11 cellular contexts compared by ENCODE assay signal in the genomic region with DNA sequence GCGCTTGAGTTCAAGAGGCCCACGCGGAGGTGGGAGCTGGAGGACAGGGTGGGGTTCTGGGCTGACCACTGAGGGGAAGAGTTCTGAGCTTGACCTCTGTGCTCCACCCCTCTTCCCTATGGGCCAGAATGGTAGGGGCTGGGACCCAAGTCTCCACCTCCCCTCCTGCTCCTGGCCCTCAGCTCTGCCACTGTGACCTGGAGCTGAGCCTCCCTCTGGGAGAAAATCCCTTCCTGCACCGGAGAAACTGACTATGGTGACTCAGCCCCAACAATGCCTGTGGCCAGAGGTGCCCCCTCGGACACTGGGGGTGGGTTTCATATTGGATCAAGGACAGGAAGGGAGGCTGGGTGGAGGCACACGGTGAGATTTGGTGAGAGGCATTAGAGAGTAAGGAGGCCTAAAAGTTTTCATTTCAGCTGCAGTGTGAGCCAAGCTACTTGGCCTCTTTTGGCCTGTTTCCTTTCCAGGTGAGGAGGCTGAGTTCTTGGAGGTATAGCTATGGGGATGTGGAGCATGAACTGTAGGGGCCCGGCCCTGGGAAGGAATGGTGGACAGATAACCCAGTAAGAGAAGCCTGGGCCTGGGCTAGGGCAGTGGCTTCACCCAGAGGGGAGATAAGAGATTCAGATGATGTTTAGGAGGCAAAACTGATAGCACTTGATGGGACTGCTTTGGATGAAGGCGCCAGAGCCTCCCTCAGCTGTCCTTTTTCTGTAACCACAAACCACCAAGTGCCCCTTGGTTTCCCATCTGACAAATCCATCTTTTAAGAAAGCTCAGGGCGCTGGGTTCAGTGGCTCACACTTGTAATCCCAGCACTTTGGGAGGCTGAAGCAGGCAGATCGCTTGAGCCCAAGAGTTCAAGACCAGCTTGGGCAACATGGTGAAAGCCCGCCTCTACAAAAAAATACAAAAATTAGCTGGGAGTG. TPM values are rescaled to one million over a fixed set of nuclear protein-coding genes. Genes with fewer than 3 reads are reported as not detected.
DNase-seq lines count a peak whose midpoint lies in the region; ATAC-seq and TF ChIP-seq lines count a peak whose summit lies in the region.
"Had no signal": no experiment of that assay in that cellular context is flagged by ENCODE, and none has a peak within 500 bp of the region (broad histone marks: within the 10 kb centered on the region; RNA-seq: fewer than 3 reads in every experiment).

No MANE protein-coding gene starts in this region.

- H3K27me3 Mint-ChIP-seq in natural killer cell (ENCODE audit: low read depth in 2 of 2): no peaks in the 10 kb centered on the region
- no peaks in the 10 kb centered on the region for H3K27me3 Mint-ChIP-seq in natural killer cell treated with Interleukin-12 subunit alpha and Interleukin-12 subunit beta and Interleukin-15 and Interleukin-18, amount 100 ng/mL, for 72 hours
- H3K27me3 Mint-ChIP-seq in activated naive CD8-positive, alpha-beta T cell treated with anti-CD3 and anti-CD28 coated beads, Interleukin-2, amount 10 ng/mL, durations not matched to agents 7 days and 5 days: no peaks in the 10 kb centered on the region

- peak in 1 of 3 donors; percentile 5 for ATAC-seq in natural killer cell
- no peak for ATAC-seq in natural killer cell treated with Interleukin-12 subunit alpha and Interleukin-12 subunit beta and Interleukin-15 and Interleukin-18, amount 100 ng/mL, for 72 hours
- ATAC-seq in activated naive CD8-positive, alpha-beta T cell treated with anti-CD3 and anti-CD28 coated beads, Interleukin-2, amount 10 ng/mL, durations not matched to agents 7 days and 5 days (ENCODE audit: low read depth): no peak
- ATAC-seq: left lung had no signal

- no peaks in the 10 kb centered on the region for H3K36me3 Mint-ChIP-seq in natural killer cell
- H3K36me3 Mint-ChIP-seq in natural killer cell treated with Interleukin-12 subunit alpha and Interleukin-12 subunit beta and Interleukin-15 and Interleukin-18, amount 100 ng/mL, for 72 hours: no peaks in the 10 kb centered on the region
- H3K36me3 Mint-ChIP-seq in activated naive CD8-positive, alpha-beta T cell treated with anti-CD3 and anti-CD28 coated beads, Interleukin-2, amount 10 ng/mL, durations not matched to agents 7 days and 5 days: peaks cover 12% of the 10 kb centered on the region

- H3K27ac Mint-ChIP-seq in natural killer cell: peak overlapping the region; percentile 81
- H3K27ac Mint-ChIP-seq in natural killer cell treated with Interleukin-12 subunit alpha and Interleukin-12 subunit beta and Interleukin-15 and Interleukin-18, amount 100 ng/mL, for 72 hours: no peak overlapping the region
- peak overlapping the region; percentile 68 for H3K27ac Mint-ChIP-seq in activated naive CD8-positive, alpha-beta T cell treated with anti-CD3 and anti-CD28 coated beads, Interleukin-2, amount 10 ng/mL, durations not matched to agents 7 days and 5 days

- TF ChIP-seq CTCF in natural killer cell (IDR thresholded peaks at IDR 0.05): no peak

- H3K9me3 Mint-ChIP-seq in natural killer cell: no peaks in the 10 kb centered on the region
- no peaks in the 10 kb centered on the region for H3K9me3 Mint-ChIP-seq in natural killer cell treated with Interleukin-12 subunit alpha and Interleukin-12 subunit beta and Interleukin-15 and Interleukin-18, amount 100 ng/mL, for 72 hours
- no peaks in the 10 kb centered on the region for H3K9me3 Mint-ChIP-seq in activated naive CD8-positive, alpha-beta T cell treated with anti-CD3 and anti-CD28 coated beads, Interleukin-2, amount 10 ng/mL, durations not matched to agents 7 days and 5 days

- POLR2A ChIA-PET in activated naive CD8-positive, alpha-beta T cell treated with anti-CD3 and anti-CD28 coated beads, Interleukin-2, amount 10 ng/mL, durations not matched to agents 7 days and 5 days (lab: Charles Lee): interaction anchor here (1.1 kb wide), 1 partner anchor 11 kb away, joined by 3 read pairs; no protein-coding TSS in a partner anchor

- intact Hi-C loops in natural killer cell (cut with micrococcal nuclease): no loop called here

- DNase-seq in natural killer cell (no peak), hepatic stellate cell (ENCODE audit: low spot score) (peak; percentile 57), medulla oblongata (ENCODE audit: extremely low spot score) (no peak), inferior parietal cortex (ENCODE audit: extremely low spot score) (no peak), GF-D8 (lab: John Stamatoyannopoulos, UW) (no peak), hippocampal formation (lab: John Stamatoyannopoulos, UW) (no peak)
- DNase-seq in natural killer cell treated with Interleukin-12 subunit alpha and Interleukin-12 subunit beta and Interleukin-15 and Interleukin-18, amount 100 ng/mL, for 72 hours (ENCODE audit: low spot score): no peak
- no peak for DNase-seq in activated naive CD8-positive, alpha-beta T cell treated with anti-CD3 and anti-CD28 coated beads, Interleukin-2, amount 10 ng/mL, durations not matched to agents 7 days and 5 days
- DNase-seq: NCI-H2029 treated with DMSO at 0.1 percent for 48 hours, T-helper 9 cell had no signal

- H3K4me3 Mint-ChIP-seq in natural killer cell: peak overlapping the region; percentile 10
- no peak overlapping the region for H3K4me3 Mint-ChIP-seq in natural killer cell treated with Interleukin-12 subunit alpha and Interleukin-12 subunit beta and Interleukin-15 and Interleukin-18, amount 100 ng/mL, for 72 hours
- H3K4me3 Mint-ChIP-seq in activated naive CD8-positive, alpha-beta T cell treated with anti-CD3 and anti-CD28 coated beads, Interleukin-2, amount 10 ng/mL, durations not matched to agents 7 days and 5 days: no peak overlapping the region

- peaks cover 0 to 20% of the 10 kb centered on the region in 2 donors for H3K4me1 Mint-ChIP-seq in natural killer cell
- peaks cover 0 to 10% of the 10 kb centered on the region in 2 donors for H3K4me1 Mint-ChIP-seq in natural killer cell treated with Interleukin-12 subunit alpha and Interleukin-12 subunit beta and Interleukin-15 and Interleukin-18, amount 100 ng/mL, for 72 hours (ENCODE audit: low read depth in 2 of 2)
- H3K4me1 Mint-ChIP-seq in activated naive CD8-positive, alpha-beta T cell treated with anti-CD3 and anti-CD28 coated beads, Interleukin-2, amount 10 ng/mL, durations not matched to agents 7 days and 5 days: peaks cover 4% of the 10 kb centered on the region

RNA-seq across cellular contexts. Expression of a gene that starts 23.2 kb away (rescaled TPM):
- total RNA-seq in natural killer cell: 100 to 1,000 TPM; 132 to 264 (median 151) TPM
- 10 to 100 TPM; 46.5 to 58.0 TPM for total RNA-seq in natural killer cell treated with Interleukin-12 subunit alpha and Interleukin-12 subunit beta and Interleukin-15 and Interleukin-18, amount 100 ng/mL, for 72 hours
- 10 to 100 TPM; 26.2 to 28.4 TPM for total RNA-seq in activated naive CD8-positive, alpha-beta T cell treated with anti-CD3 and anti-CD28 coated beads, Interleukin-2, amount 10 ng/mL, durations not matched to agents 7 days and 5 days

Comparison
In these comparisons a context has a peak if more than half of its experiments do, and no peak if none do; other contexts are left out.
1. H3K27ac Mint-ChIP-seq: peak in natural killer cell (2 of 2) and activated naive CD8-positive, alpha-beta T cell treated with anti-CD3 and anti-CD28 coated beads, Interleukin-2, amount 10 ng/mL, durations not matched to agents 7 days and 5 days (single experiment); none in natural killer cell treated with Interleukin-12 subunit alpha and Interleukin-12 subunit beta and Interleukin-15 and Interleukin-18, amount 100 ng/mL, for 72 hours (0 of 2).